In the genomic region with DNA sequence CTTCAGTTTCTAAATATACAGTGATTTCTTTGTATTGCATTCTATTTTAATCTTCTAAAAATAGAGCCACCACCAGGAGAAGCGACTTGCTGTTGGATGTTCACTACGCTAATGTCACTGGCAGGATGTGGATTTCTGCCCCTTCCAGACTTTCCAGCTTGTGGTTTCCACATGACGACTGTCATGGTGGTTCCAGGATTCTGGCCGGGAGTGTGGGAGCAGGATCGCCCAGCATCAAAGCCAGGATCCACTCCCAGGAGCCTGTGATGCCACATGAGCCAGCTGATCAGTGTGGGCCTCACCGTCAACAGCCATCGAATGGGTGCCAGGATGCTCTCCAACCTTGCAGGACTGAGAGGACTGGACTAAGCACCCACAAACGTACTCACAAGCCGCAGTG, we compare ENCODE assay signal across 11 cellular contexts.
A peak's percentile ranks its signal among the peaks of the same experiment; 100 is the strongest.
DNase-seq lines count a peak whose midpoint lies in the region; ATAC-seq and TF ChIP-seq lines count a peak whose summit lies in the region.
"Had no signal": no experiment of that assay in that cellular context is flagged by ENCODE, and none has a peak within 500 bp of the region (broad histone marks: within the 10 kb centered on the region; RNA-seq: fewer than 3 reads in every experiment).

No MANE protein-coding gene starts in this region.

- H3K79me2 ChIP-seq in osteoblast (ENCODE audit: insufficient read depth, low read length): peaks cover 11% of the 10 kb centered on the region
- peaks cover 35% of the 10 kb centered on the region for H3K79me2 ChIP-seq in GM23248 (ENCODE audit: insufficient read depth)

- TF ChIP-seq CTCF in osteoblast (IDR thresholded peaks at IDR 0.05; ENCODE audit: extremely low read depth, low read depth, low read length) (no peak), nephron progenitor cell (IDR thresholded peaks at IDR 0.05) (no peak)

- peaks cover 6% of the 10 kb centered on the region for H3K27me3 Mint-ChIP-seq in stimulated activated naive CD8-positive, alpha-beta T cell treated with anti-CD3 and anti-CD28 coated beads, Interleukin-15, amount 100 ng/mL, for 72 hours
- H3K27me3 Mint-ChIP-seq in nephron progenitor cell (ENCODE audit: low read depth, poor library complexity): no peaks in the 10 kb centered on the region
- peaks cover 33% of the 10 kb centered on the region for H3K27me3 Mint-ChIP-seq in stimulated activated memory B cell treated with anti-CD40 and anti-IgM and Interleukin-4, amounts not matched to agents 10 μg/mL and 1 μg/mL and 100 μg/mL, for 72 hours

- H3K4me2 ChIP-seq in osteoblast (ENCODE audit: insufficient read depth, low read length) (no peak overlapping the region), GM23248 (ENCODE audit: unreplicated experiment) (no peak overlapping the region)
- H3K4me2 ChIP-seq: PC-9 had no signal

- no peak for ATAC-seq in stimulated activated naive CD8-positive, alpha-beta T cell treated with anti-CD3 and anti-CD28 coated beads, Interleukin-15, amount 100 ng/mL, for 72 hours
- ATAC-seq in stimulated activated naive CD8-positive, alpha-beta T cell treated with anti-CD3 and anti-CD28 coated beads, Interleukin-15, Interleukin-2, amounts not matched to agents 100 U/mL and 50 U/mL, for 24 hours: no peak
- peak; percentile 43 for ATAC-seq in Right ventricle myocardium superior (ENCODE audit: poor library complexity)
- ATAC-seq in stimulated activated memory B cell treated with anti-CD40 and anti-IgM and Interleukin-4, amounts not matched to agents 10 μg/mL and 1 μg/mL and 100 μg/mL, for 72 hours: no peak

- H3K36me3 ChIP-seq in osteoblast (ENCODE audit: insufficient read depth, low read length): no peaks in the 10 kb centered on the region
- H3K36me3 ChIP-seq in GM23248 (ENCODE audit: low read depth): no peaks in the 10 kb centered on the region

- 0 out of 2 replicates have a peak, but pooled peaks cover 2% of the 10 kb centered on the region for H3F3A ChIP-seq in GM23248 (ENCODE audit: insufficient read depth)

- intact Hi-C loops in Right ventricle myocardium superior (cut with DNase I): no loop called here

- H3K9me3 ChIP-seq in osteoblast (ENCODE audit: low read depth, low read length) (no peaks in the 10 kb centered on the region), GM23248 (ENCODE audit: low read depth) (no peaks in the 10 kb centered on the region)

- H3K9ac ChIP-seq in GM23248: no peak overlapping the region

- H3K36me3 Mint-ChIP-seq in nephron progenitor cell (ENCODE audit: low read depth): peaks cover 19% of the 10 kb centered on the region
- peaks cover 1% of the 10 kb centered on the region for H3K36me3 Mint-ChIP-seq in stimulated activated memory B cell treated with anti-CD40 and anti-IgM and Interleukin-4, amounts not matched to agents 10 μg/mL and 1 μg/mL and 100 μg/mL, for 72 hours

- H3K27ac ChIP-seq in osteoblast (ENCODE audit: low read depth, low read length) (no peak overlapping the region), GM23248 (no peak overlapping the region)
- H3K27ac ChIP-seq: PC-9 had no signal

- H3K27me3 ChIP-seq in osteoblast (ENCODE audit: insufficient read depth, low read length) (no peaks in the 10 kb centered on the region), GM23248 (replicated peaks; ENCODE audit: insufficient read depth) (no peaks in the 10 kb centered on the region)

- no peak overlapping the region for H2AFZ ChIP-seq in osteoblast (ENCODE audit: low read length)
- H2AFZ ChIP-seq in GM23248: no peak overlapping the region
- H2AFZ ChIP-seq: PC-9 had no signal

- 58 to 70% methylated on average over 9 of the region's 9 CpGs for WGBS in GM23248 (ENCODE audit: low coverage in 1 of 2, low lambda C conversion rate in 2 of 2, missing lambda C conversion rate in 2 of 2), 2 experiments

- no peaks in the 10 kb centered on the region for H3K9me3 Mint-ChIP-seq in stimulated activated naive CD8-positive, alpha-beta T cell treated with anti-CD3 and anti-CD28 coated beads, Interleukin-15, amount 100 ng/mL, for 72 hours
- peaks cover 1% of the 10 kb centered on the region for H3K9me3 Mint-ChIP-seq in nephron progenitor cell
- no peaks in the 10 kb centered on the region for H3K9me3 Mint-ChIP-seq in stimulated activated memory B cell treated with anti-CD40 and anti-IgM and Interleukin-4, amounts not matched to agents 10 μg/mL and 1 μg/mL and 100 μg/mL, for 72 hours

- H3K4me1 ChIP-seq in osteoblast (ENCODE audit: insufficient read depth, low read length) (no peaks in the 10 kb centered on the region), GM23248 (ENCODE audit: insufficient read depth) (peaks cover 2% of the 10 kb centered on the region)

- in situ Hi-C loops in GM23248 (cut with MboI): no loop called here

- peak overlapping the region; percentile 8 to 9 for H3K4me3 Mint-ChIP-seq in stimulated activated naive CD8-positive, alpha-beta T cell treated with anti-CD3 and anti-CD28 coated beads, Interleukin-15, amount 100 ng/mL, for 72 hours
- no peak overlapping the region for H3K4me3 Mint-ChIP-seq in nephron progenitor cell
- H3K4me3 Mint-ChIP-seq in stimulated activated memory B cell treated with anti-CD40 and anti-IgM and Interleukin-4, amounts not matched to agents 10 μg/mL and 1 μg/mL and 100 μg/mL, for 72 hours: no peak overlapping the region

- no peak overlapping the region for H3K4me3 ChIP-seq in osteoblast (ENCODE audit: insufficient read depth, low read length)
- H3K4me3 ChIP-seq in GM23248: no peak overlapping the region
- H3K4me3 ChIP-seq: PC-9 had no signal

- H3K27ac Mint-ChIP-seq in stimulated activated naive CD8-positive, alpha-beta T cell treated with anti-CD3 and anti-CD28 coated beads, Interleukin-15, amount 100 ng/mL, for 72 hours: no peak overlapping the region
- H3K27ac Mint-ChIP-seq in nephron progenitor cell: no peak overlapping the region
- no peak overlapping the region for H3K27ac Mint-ChIP-seq in stimulated activated memory B cell treated with anti-CD40 and anti-IgM and Interleukin-4, amounts not matched to agents 10 μg/mL and 1 μg/mL and 100 μg/mL, for 72 hours

- H4K20me1 ChIP-seq in osteoblast (ENCODE audit: insufficient read depth, low read length) (peaks cover 3% of the 10 kb centered on the region), GM23248 (ENCODE audit: insufficient read depth) (no peaks in the 10 kb centered on the region)

- no peak for DNase-seq in stimulated activated naive CD8-positive, alpha-beta T cell treated with anti-CD3 and anti-CD28 coated beads, Interleukin-15, amount 100 ng/mL, for 72 hours
- no peak for DNase-seq in stimulated activated naive CD8-positive, alpha-beta T cell treated with anti-CD3 and anti-CD28 coated beads, Interleukin-15, Interleukin-2, amounts not matched to agents 100 U/mL and 50 U/mL, for 24 hours
- DNase-seq in Right ventricle myocardium superior: peak; percentile 36
- DNase-seq in osteoblast (ENCODE audit: insufficient read length, low spot score, missing footprints): peak; percentile 67
- DNase-seq in NCI-H2227 (lab: John Stamatoyannopoulos, UW; ENCODE audit: unreplicated experiment): no peak
- no peak for DNase-seq in nephron progenitor cell
- no peak for DNase-seq in GM23248
- DNase-seq: activated CD8-positive, alpha-beta memory T cell treated with anti-CD3 and anti-CD28 coated beads for 24 hours; NCI-H526 treated with DMSO at 0.1 percent for 48 hours; PC-9 had no signal

- no peaks in the 10 kb centered on the region for H3K9me2 ChIP-seq in GM23248 (ENCODE audit: insufficient read depth)

- H3K4me1 Mint-ChIP-seq in stimulated activated naive CD8-positive, alpha-beta T cell treated with anti-CD3 and anti-CD28 coated beads, Interleukin-15, amount 100 ng/mL, for 72 hours: peaks cover 88% of the 10 kb centered on the region
- H3K4me1 Mint-ChIP-seq in nephron progenitor cell: peaks cover 79% of the 10 kb centered on the region
- H3K4me1 Mint-ChIP-seq in stimulated activated memory B cell treated with anti-CD40 and anti-IgM and Interleukin-4, amounts not matched to agents 10 μg/mL and 1 μg/mL and 100 μg/mL, for 72 hours: peaks cover 40% of the 10 kb centered on the region

Comparison
In these comparisons a context has a peak if more than half of its experiments do, and no peak if none do; other contexts are left out.
1. DNase-seq: peak in Right ventricle myocardium superior (single experiment) and osteoblast (single experiment); none in stimulated activated naive CD8-positive, alpha-beta T cell treated with anti-CD3 and anti-CD28 coated beads, Interleukin-15, amount 100 ng/mL, for 72 hours (0 of 2), stimulated activated naive CD8-positive, alpha-beta T cell treated with anti-CD3 and anti-CD28 coated beads, Interleukin-15, Interleukin-2, amounts not matched to agents 100 U/mL and 50 U/mL, for 24 hours (single experiment), NCI-H2227 (single experiment), nephron progenitor cell (single experiment) and GM23248 (single experiment).
2. H3K4me3 Mint-ChIP-seq: peak in stimulated activated naive CD8-positive, alpha-beta T cell treated with anti-CD3 and anti-CD28 coated beads, Interleukin-15, amount 100 ng/mL, for 72 hours (2 of 2); none in nephron progenitor cell (single experiment) and stimulated activated memory B cell treated with anti-CD40 and anti-IgM and Interleukin-4, amounts not matched to agents 10 μg/mL and 1 μg/mL and 100 μg/mL, for 72 hours (single experiment).